15 cellular contexts compared by ENCODE assay signal in the genomic region with DNA sequence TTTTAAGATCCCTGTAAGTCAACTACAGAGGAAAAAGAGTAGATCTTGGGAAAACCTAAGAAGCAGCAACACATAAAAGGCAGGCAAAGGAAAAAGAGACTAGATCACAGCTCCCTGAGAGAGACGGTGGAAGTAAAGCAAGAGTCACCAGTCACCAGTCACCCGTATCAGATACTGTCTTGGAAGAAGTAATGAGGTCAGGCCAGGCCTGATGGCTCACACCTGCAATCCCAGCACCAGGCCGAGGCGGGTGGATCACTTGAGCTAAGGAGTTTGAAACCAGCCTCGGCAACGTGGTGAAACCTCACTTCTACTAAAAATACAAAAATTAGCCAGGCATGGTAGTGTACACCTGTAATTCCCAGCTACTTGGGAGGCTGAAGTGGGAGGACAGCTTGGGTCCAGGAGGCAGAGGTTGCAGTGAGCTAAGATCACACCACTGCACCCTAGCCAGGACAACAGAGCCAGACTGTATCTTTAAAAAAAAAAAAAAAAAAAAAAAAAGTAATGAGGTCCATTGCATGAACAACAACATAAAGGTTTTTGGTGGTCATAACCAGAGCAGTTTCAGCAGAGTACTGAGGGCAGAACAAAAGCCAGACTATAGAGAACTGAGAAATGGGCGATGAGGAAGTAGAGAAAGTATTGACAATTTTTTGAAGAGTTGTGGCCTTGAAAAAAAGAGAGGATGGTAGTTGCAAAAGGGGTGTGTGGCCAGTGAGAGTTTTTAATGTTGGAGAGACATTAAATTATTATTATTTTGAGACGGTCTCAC. TPM values are rescaled to one million over a fixed set of nuclear protein-coding genes. Genes with fewer than 3 reads are reported as not detected.
A peak's percentile ranks its signal among the peaks of the same experiment; 100 is the strongest.
DNase-seq lines count a peak whose midpoint lies in the region; ATAC-seq and TF ChIP-seq lines count a peak whose summit lies in the region.
"Had no signal": no experiment of that assay in that cellular context is flagged by ENCODE, and none has a peak within 500 bp of the region (broad histone marks: within the 10 kb centered on the region; RNA-seq: fewer than 3 reads in every experiment).

No MANE protein-coding gene starts in this region.

- intact Hi-C loops in breast epithelium (cut with DNase I; ENCODE audit: low total_unique reads) = no loop called here
- intact Hi-C loops in body of pancreas (cut with DNase I) = no loop called here

- H3K4me1 ChIP-seq in breast epithelium (no peaks in the 10 kb centered on the region), body of pancreas (no peaks in the 10 kb centered on the region)
- H3K4me1 ChIP-seq: BLaER1 had no signal

- H3K27ac ChIP-seq in breast epithelium = no peak overlapping the region
- H3K27ac ChIP-seq in body of pancreas = no peak overlapping the region
- H3K27ac ChIP-seq: BLaER1, skin epidermis had no signal

- DNase-seq in left lobe of liver (ENCODE audit: low spot score) (no peak), breast epithelium (ENCODE audit: low spot score in 2 of 2) (no peak), body of pancreas (no peak), AML-193 (lab: John Stamatoyannopoulos, UW) (no peak)
- DNase-seq: NCI-H1436; NK-92 treated with Interleukin-12 subunit alpha and Interleukin-12 subunit beta, amount 100 ng/mL, for 24 hours had no signal

- H3K36me3 ChIP-seq in breast epithelium (no peaks in the 10 kb centered on the region), body of pancreas (replicated peaks in 1 of 2; ENCODE audit: insufficient read depth in 1 of 2, low read depth in 2 of 2) (no peaks in the 10 kb centered on the region)

- ATAC-seq in GM18505 (IDR thresholded peaks at IDR 0.05; ENCODE audit: unreplicated experiment) (peak; percentile 92), GM19463 (IDR thresholded peaks at IDR 0.05; ENCODE audit: unreplicated experiment) (peak; percentile 93), HG02885 (IDR thresholded peaks at IDR 0.05; ENCODE audit: poor library complexity, unreplicated experiment) (peak; percentile 97), HG03571 (IDR thresholded peaks at IDR 0.05; ENCODE audit: unreplicated experiment) (peak; percentile 96), left lobe of liver (no peak), body of pancreas (no peak)

- no peaks in the 10 kb centered on the region for H3K27me3 ChIP-seq in breast epithelium
- H3K27me3 ChIP-seq in body of pancreas = no peaks in the 10 kb centered on the region
- H3K27me3 ChIP-seq: BLaER1 had no signal

- no peak overlapping the region for H3K4me3 ChIP-seq in breast epithelium
- H3K4me3 ChIP-seq in body of pancreas = no peak overlapping the region
- H3K4me3 ChIP-seq: BLaER1, skin epidermis had no signal

- H3K9me3 ChIP-seq in breast epithelium (no peaks in the 10 kb centered on the region), body of pancreas (no peaks in the 10 kb centered on the region)

- WGBS in body of pancreas, 2 donors = 82 to 92% methylated on average over 8 of the region's 8 CpGs

- TF ChIP-seq CTCF in breast epithelium (IDR thresholded peaks at IDR 0.05) (no peak), body of pancreas (IDR thresholded peaks at IDR 0.05) (no peak)

- TF ChIP-seq POLR2A in GM18505 (IDR thresholded peaks at IDR 0.05; ENCODE audit: borderline replicate concordance, extremely low read depth, insufficient read depth, insufficient read length) (no peak), breast epithelium (IDR thresholded peaks at IDR 0.05) (no peak), body of pancreas (IDR thresholded peaks at IDR 0.05) (no peak)

RNA-seq across cellular contexts. Expression of gene ZNF713, which starts 16.9 kb away (rescaled TPM):
- total RNA-seq in left lobe of liver (0.45 TPM), breast epithelium (1 to 10 TPM; 2.6 to 5.8 (median 4.2) TPM), body of pancreas (1 to 10 TPM; 3.0 to 5.4 TPM)

RNA-seq across cellular contexts. Expression of gene SEPTIN14, which starts 41.6 kb away (rescaled TPM):
- total RNA-seq in left lobe of liver (not detected), breast epithelium (not detected), body of pancreas (not detected)
- total RNA-seq: astrocyte, endothelial cell of umbilical vein, myocyte had no signal

RNA-seq across cellular contexts. Expression of gene MRPS17, which starts 47.5 kb away (rescaled TPM):
- total RNA-seq in left lobe of liver (9.5 TPM), breast epithelium (10 to 100 TPM in 1 of 3 donors, 1 to 10 TPM in 2; 6.9 to 10.4 (median 9.2) TPM), body of pancreas (1 to 10 TPM; 3.3 to 8.8 TPM)

Comparison
In these comparisons a context has a peak if more than half of its experiments do, and no peak if none do; other contexts are left out.
1. ATAC-seq: peak in GM18505 (single experiment), GM19463 (single experiment), HG02885 (single experiment) and HG03571 (single experiment); none in left lobe of liver (single experiment) and body of pancreas (single experiment).